ENCODE assay signal across 8 cellular contexts in genomic region chr9:127916665-127917581, GRCh38. TPM values are rescaled to one million over a fixed set of nuclear protein-coding genes. Genes with fewer than 3 reads are reported as not detected.
DNase-seq lines count a peak whose midpoint lies in the region; ATAC-seq and TF ChIP-seq lines count a peak whose summit lies in the region.

ST6GALNAC4 (minus strand) TSS chr9:127917041; CDS start chr9:127916419, 622 bp downstream.

- POLR2A ChIA-PET in naive thymus-derived CD8-positive, alpha-beta T cell (lab: Charles Lee): interaction anchor here (0.5 to 12.6 kb wide), 35 partner anchors 9 to 1953 kb away, joined by 3 to 328 read pairs (median 4); partner anchors contain the start of genes CDK9, DPM2, FPGS and ST6GALNAC6

- H3K4me3 ChIP-seq in fibroblast of lung (replicated peaks in 1 of 4; ENCODE audit: control extremely low read depth in 1 of 4, insufficient read depth in 1 of 4, low read depth in 3 of 4, low read length in 4 of 4): peak within 1 kb of the TSS; percentile 51 to 82 (median 68)

- peaks cover 31% of the 10 kb centered on the region for H3K4me1 ChIP-seq in fibroblast of lung (ENCODE audit: control insufficient read depth, extremely low read depth, insufficient read depth, low read length)

- no peaks in the 10 kb centered on the region for H3K27me3 Mint-ChIP-seq in activated T-helper 17 cell treated with anti-CD3 and anti-CD28 coated beads, Interleukin-2, amount 50 U/mL, for 72 hours
- no peaks in the 10 kb centered on the region for H3K27me3 Mint-ChIP-seq in naive thymus-derived CD8-positive, alpha-beta T cell
- no peaks in the 10 kb centered on the region for H3K27me3 Mint-ChIP-seq in stimulated activated naive B cell treated with anti-CD40 and anti-IgM and Interleukin-4, amounts not matched to agents 10 μg/mL and 1 μg/mL and 100 μg/mL, for 72 hours

- peaks cover 10% of the 10 kb centered on the region for H3K36me3 ChIP-seq in fibroblast of lung (ENCODE audit: control insufficient read depth, insufficient read depth, low read length)

- H3K27ac ChIP-seq in fibroblast of lung (ENCODE audit: insufficient read depth, low read length): peak within 1 kb of the TSS; percentile 82

- H3K36me3 Mint-ChIP-seq in activated T-helper 17 cell treated with anti-CD3 and anti-CD28 coated beads, Interleukin-2, amount 50 U/mL, for 72 hours (ENCODE audit: low read depth): peaks cover 14% of the 10 kb centered on the region
- H3K36me3 Mint-ChIP-seq in naive thymus-derived CD8-positive, alpha-beta T cell: peaks cover 0 to 23% (median 6%) of the 10 kb centered on the region in 3 donors
- H3K36me3 Mint-ChIP-seq in stimulated activated naive B cell treated with anti-CD40 and anti-IgM and Interleukin-4, amounts not matched to agents 10 μg/mL and 1 μg/mL and 100 μg/mL, for 72 hours: peaks cover 23 to 33% of the 10 kb centered on the region in 2 donors

- no peak for TF ChIP-seq CTCF in fibroblast of lung (conservative IDR thresholded peaks at IDR 0.05 in 1 of 2, IDR thresholded peaks at IDR 0.05 in 1 of 2; ENCODE audit: low read depth in 1 of 2, low read length in 2 of 2)

- H4K20me1 ChIP-seq in fibroblast of lung (ENCODE audit: control insufficient read depth, extremely low read depth, insufficient read depth, low read length): no peaks in the 10 kb centered on the region

- peak within 1 kb of the TSS; percentile 71 for H2AFZ ChIP-seq in fibroblast of lung (ENCODE audit: low read length)

- peaks cover 5% of the 10 kb centered on the region for H3K79me2 ChIP-seq in fibroblast of lung (ENCODE audit: control insufficient read depth, insufficient read depth, low read length)

- ATAC-seq in GM21717 (IDR thresholded peaks at IDR 0.05; ENCODE audit: unreplicated experiment): peak; percentile 52
- peak; percentile 96 for ATAC-seq in activated T-helper 17 cell treated with anti-CD3 and anti-CD28 coated beads, Interleukin-2, amount 50 U/mL, for 72 hours (replicated peaks)
- peak; percentile 85 to 88 for ATAC-seq in naive thymus-derived CD8-positive, alpha-beta T cell
- ATAC-seq in stimulated activated naive B cell treated with anti-CD40 and anti-IgM and Interleukin-4, amounts not matched to agents 10 μg/mL and 1 μg/mL and 100 μg/mL, for 72 hours (replicated peaks): peak; percentile 78 to 85

- H3K27me3 ChIP-seq in fibroblast of lung (ENCODE audit: control insufficient read depth, insufficient read depth, low read length): no peaks in the 10 kb centered on the region

- H3K9ac ChIP-seq in fibroblast of lung (ENCODE audit: insufficient read depth, low read length): peak within 1 kb of the TSS; percentile 71

- no peaks in the 10 kb centered on the region for H3K9me3 Mint-ChIP-seq in activated T-helper 17 cell treated with anti-CD3 and anti-CD28 coated beads, Interleukin-2, amount 50 U/mL, for 72 hours
- no peaks in the 10 kb centered on the region for H3K9me3 Mint-ChIP-seq in naive thymus-derived CD8-positive, alpha-beta T cell
- H3K9me3 Mint-ChIP-seq in stimulated activated naive B cell treated with anti-CD40 and anti-IgM and Interleukin-4, amounts not matched to agents 10 μg/mL and 1 μg/mL and 100 μg/mL, for 72 hours: no peaks in the 10 kb centered on the region

- H3K9me3 ChIP-seq in fibroblast of lung (ENCODE audit: control insufficient read depth, insufficient read depth, low read depth, low read length): no peaks in the 10 kb centered on the region

- no peaks in the 10 kb centered on the region for H3K4me1 Mint-ChIP-seq in activated T-helper 17 cell treated with anti-CD3 and anti-CD28 coated beads, Interleukin-2, amount 50 U/mL, for 72 hours
- peaks cover 25 to 70% (median 59%) of the 10 kb centered on the region in 4 donors for H3K4me1 Mint-ChIP-seq in naive thymus-derived CD8-positive, alpha-beta T cell
- H3K4me1 Mint-ChIP-seq in stimulated activated naive B cell treated with anti-CD40 and anti-IgM and Interleukin-4, amounts not matched to agents 10 μg/mL and 1 μg/mL and 100 μg/mL, for 72 hours: peaks cover 48 to 75% of the 10 kb centered on the region in 2 donors

- H3K4me2 ChIP-seq in fibroblast of lung (ENCODE audit: extremely low read depth, insufficient read depth, low read length): peak within 1 kb of the TSS; percentile 82

- H3K27ac Mint-ChIP-seq in activated T-helper 17 cell treated with anti-CD3 and anti-CD28 coated beads, Interleukin-2, amount 50 U/mL, for 72 hours: peak within 1 kb of the TSS; percentile 15
- H3K27ac Mint-ChIP-seq in naive thymus-derived CD8-positive, alpha-beta T cell: peak within 1 kb of the TSS; percentile 83 to 98 (median 96)
- peak within 1 kb of the TSS; percentile 98 for H3K27ac Mint-ChIP-seq in stimulated activated naive B cell treated with anti-CD40 and anti-IgM and Interleukin-4, amounts not matched to agents 10 μg/mL and 1 μg/mL and 100 μg/mL, for 72 hours

- peak within 1 kb of the TSS; percentile 74 for H3K4me3 Mint-ChIP-seq in activated T-helper 17 cell treated with anti-CD3 and anti-CD28 coated beads, Interleukin-2, amount 50 U/mL, for 72 hours
- peak within 1 kb of the TSS; percentile 85 to 95 (median 92) for H3K4me3 Mint-ChIP-seq in naive thymus-derived CD8-positive, alpha-beta T cell
- H3K4me3 Mint-ChIP-seq in stimulated activated naive B cell treated with anti-CD40 and anti-IgM and Interleukin-4, amounts not matched to agents 10 μg/mL and 1 μg/mL and 100 μg/mL, for 72 hours: peak within 1 kb of the TSS; percentile 88 to 96

- DNase-seq in DMS153 (lab: John Stamatoyannopoulos, UW) (peak; percentile 60), KG1 (lab: John Stamatoyannopoulos, UW) (peak; percentile 65), RPMI8226 (peak; percentile 97), fibroblast of lung (ENCODE audit: low read depth in 2 of 2) (peak; percentile 84 to 91)
- peak; percentile 85 to 98 (median 92) for DNase-seq in naive thymus-derived CD8-positive, alpha-beta T cell
- DNase-seq in stimulated activated naive B cell treated with anti-CD40 and anti-IgM and Interleukin-4, amounts not matched to agents 10 μg/mL and 1 μg/mL and 100 μg/mL, for 72 hours: peak; percentile 89

RNA-seq across cellular contexts. Expression of gene ST6GALNAC4, which starts in this region (rescaled TPM):
- 10 to 100 TPM; 19.6 to 19.8 TPM for total RNA-seq in activated T-helper 17 cell treated with anti-CD3 and anti-CD28 coated beads, Interleukin-2, amount 50 U/mL, for 72 hours
- 28.1 and 32.6 TPM in 2 replicates for total RNA-seq in fibroblast of lung
- 16.4 and 18.4 TPM in 2 replicates for polyA plus RNA-seq in fibroblast of lung
- 24.3 and 33.4 TPM in 2 replicates for polyA plus RNA-seq in fibroblast of lung (2012)
- polyA minus RNA-seq in fibroblast of lung (ENCODE audit: low replicate concordance): 33.5 and 37.8 TPM in 2 replicates
- 10 to 100 TPM; 47.0 to 47.5 TPM for total RNA-seq in naive thymus-derived CD8-positive, alpha-beta T cell
- polyA plus RNA-seq in naive thymus-derived CD8-positive, alpha-beta T cell: 10 to 100 TPM; 19.8 to 34.4 (median 22.1) TPM

Comparison
In these comparisons a context has a peak if more than half of its experiments do, and no peak if none do; other contexts are left out.
1. Peak in every context shown above with its lines: DNase-seq, ATAC-seq, H3K4me3 ChIP-seq and H3K27ac ChIP-seq.
2. H3K27ac Mint-ChIP-seq: peak in every context shown above with its lines; median percentile 98 in stimulated activated naive B cell treated with anti-CD40 and anti-IgM and Interleukin-4, amounts not matched to agents 10 μg/mL and 1 μg/mL and 100 μg/mL, for 72 hours; 96 in naive thymus-derived CD8-positive, alpha-beta T cell; 15 in activated T-helper 17 cell treated with anti-CD3 and anti-CD28 coated beads, Interleukin-2, amount 50 U/mL, for 72 hours.